15 cellular contexts compared by ENCODE assay signal in the genomic region with DNA sequence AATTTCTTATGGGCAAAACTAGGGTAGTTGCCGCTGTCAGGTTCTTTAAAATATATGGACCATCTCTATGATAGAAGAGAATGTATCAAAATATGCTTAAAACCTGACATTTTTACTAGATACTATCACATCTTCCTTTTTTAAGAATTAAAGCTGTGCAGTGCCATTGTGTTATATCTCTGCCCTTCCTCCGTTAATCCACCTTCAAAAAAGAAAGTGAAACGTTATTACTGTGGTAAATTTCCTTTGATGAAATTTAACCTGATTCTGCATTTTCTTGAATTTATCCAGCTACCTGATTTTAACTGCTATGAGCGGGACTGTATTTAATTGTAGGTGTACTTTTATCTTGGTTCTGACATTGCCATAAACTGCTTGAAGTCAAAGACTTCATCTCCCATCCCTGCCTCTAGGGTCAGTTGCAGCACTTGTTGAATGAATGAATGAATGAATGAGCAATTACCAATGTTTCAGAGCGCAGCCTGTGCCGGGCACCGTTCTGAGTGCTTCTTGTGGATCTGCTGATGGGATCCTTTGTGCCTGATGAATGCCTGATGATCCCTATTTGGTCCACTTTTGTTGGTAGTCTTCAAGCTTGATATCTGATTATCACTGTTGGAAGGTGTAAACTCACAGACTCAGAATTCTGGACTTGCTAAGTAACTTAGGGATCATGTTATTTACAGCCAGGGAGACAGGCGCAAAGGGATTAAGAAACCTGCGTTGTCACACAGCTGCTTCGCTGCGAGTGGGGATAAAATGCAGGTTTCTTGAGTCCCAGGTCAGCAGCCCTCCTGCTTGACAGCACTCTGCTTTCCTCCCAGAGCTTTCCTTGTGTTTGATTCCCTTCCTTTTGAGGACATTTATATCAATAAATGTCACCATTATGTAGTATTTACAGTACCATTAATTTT. TPM values are rescaled to one million over a fixed set of nuclear protein-coding genes. Genes with fewer than 3 reads are reported as not detected.
A peak's percentile ranks its signal among the peaks of the same experiment; 100 is the strongest.
DNase-seq lines count a peak whose midpoint lies in the region; ATAC-seq, FAIRE-seq and TF ChIP-seq lines count a peak whose summit lies in the region.
"Had no signal": no experiment of that assay in that cellular context is flagged by ENCODE, and none has a peak within 500 bp of the region (broad histone marks: within the 10 kb centered on the region; RNA-seq: fewer than 3 reads in every experiment).

No MANE protein-coding gene starts in this region.

- no peaks in the 10 kb centered on the region for H3K9me3 ChIP-seq in CD4-positive, alpha-beta T cell (ENCODE audit: control insufficient read depth, low read length)
- no peaks in the 10 kb centered on the region for H3K9me3 ChIP-seq in endodermal cell (ENCODE audit: control insufficient read depth, low read length)
- H3K9me3 ChIP-seq: MG63, spleen had no signal

- ATAC-seq in CD4-positive, alpha-beta T cell (ENCODE audit: poor library complexity), result no peak
- ATAC-seq in HG03097 (IDR thresholded peaks at IDR 0.05; ENCODE audit: low FRiP score, unreplicated experiment), result no peak
- no peak for ATAC-seq in HG02623 (IDR thresholded peaks at IDR 0.05; ENCODE audit: unreplicated experiment)
- ATAC-seq: Panc1 had no signal

- H3K9ac ChIP-seq in endodermal cell (ENCODE audit: extremely low read depth, low read length, poor library complexity, severe bottlenecking), result no peak overlapping the region

- CTCF ChIA-PET in CD4-positive, alpha-beta T cell (lab: Charles Lee), result interaction anchor here (1.0 to 1.5 kb wide), 4 partner anchors 18 to 50 kb away, joined by 3 to 5 read pairs (median 4); no protein-coding TSS in a partner anchor

- H3K27ac ChIP-seq in CD4-positive, alpha-beta T cell (ENCODE audit: low read depth, low read length), result no peak overlapping the region
- H3K27ac ChIP-seq in endodermal cell (ENCODE audit: low read depth, low read length), result no peak overlapping the region

- no peaks in the 10 kb centered on the region for H3K9me3 Mint-ChIP-seq in CD4-positive, alpha-beta T cell
- H3K9me3 Mint-ChIP-seq in T-helper 2 cell treated with Interferon-gamma antibody and Interleukin-4, amounts not matched to agents 5 μg/mL and 100 μg/mL, for 36 hours, result no peaks in the 10 kb centered on the region
- H3K9me3 Mint-ChIP-seq in endodermal cell, result no peaks in the 10 kb centered on the region

- 73 to 95% methylated on average over 6 to 11 of the region's 11 CpGs for WGBS in endodermal cell (ENCODE audit: insufficient coverage in 1 of 2, insufficient read length in 1 of 2), 2 experiments

- no peaks in the 10 kb centered on the region for H3K36me3 ChIP-seq in endodermal cell (ENCODE audit: control insufficient read depth, insufficient read depth, low read length)

- peak overlapping the region; percentile 54 for H3K4me3 Mint-ChIP-seq in CD4-positive, alpha-beta T cell
- H3K4me3 Mint-ChIP-seq in T-helper 2 cell treated with Interferon-gamma antibody and Interleukin-4, amounts not matched to agents 5 μg/mL and 100 μg/mL, for 36 hours, result peak overlapping the region; percentile 64
- no peak overlapping the region for H3K4me3 Mint-ChIP-seq in endodermal cell

- peak overlapping the region; percentile 25 for H3K27ac Mint-ChIP-seq in CD4-positive, alpha-beta T cell
- H3K27ac Mint-ChIP-seq in T-helper 2 cell treated with Interferon-gamma antibody and Interleukin-4, amounts not matched to agents 5 μg/mL and 100 μg/mL, for 36 hours, result no peak overlapping the region
- no peak overlapping the region for H3K27ac Mint-ChIP-seq in endodermal cell

- H3K27me3 Mint-ChIP-seq in CD4-positive, alpha-beta T cell, result no peaks in the 10 kb centered on the region
- no peaks in the 10 kb centered on the region for H3K27me3 Mint-ChIP-seq in T-helper 2 cell treated with Interferon-gamma antibody and Interleukin-4, amounts not matched to agents 5 μg/mL and 100 μg/mL, for 36 hours (ENCODE audit: low read depth)
- peaks cover 6% of the 10 kb centered on the region for H3K27me3 Mint-ChIP-seq in endodermal cell (ENCODE audit: insufficient read depth)

- no peak for DNase-seq in CD4-positive, alpha-beta T cell
- DNase-seq in D721Med (ENCODE audit: insufficient read length, low spot score), result no peak
- DNase-seq in T-helper 2 cell treated with Interferon-gamma antibody and Interleukin-4, amounts not matched to agents 5 μg/mL and 100 μg/mL, for 36 hours (ENCODE audit: low spot score), result no peak
- DNase-seq in endodermal cell, result peak; percentile 46
- DNase-seq in activated CD4-positive, CD25-positive, alpha-beta regulatory T cell treated with anti-CD3 and anti-CD28 coated beads, Interleukin-2, amount 50 U/mL, for 72 hours, result no peak
- DNase-seq: C1 segment of cervical spinal cord, dermis blood vessel endothelial cell, MG63, NCI-H1930, NCI-H526, posterior cingulate gyrus, spleen had no signal

- POLR2A ChIA-PET in CD4-positive, alpha-beta T cell (lab: Charles Lee), result interaction anchor here (0.6 to 1.7 kb wide), 3 partner anchors 22 to 47 kb away, joined by 3 to 6 read pairs (median 3); a partner anchor contains a TSS

- intact Hi-C loops in CD4-positive, alpha-beta T cell (cut with DNase I, micrococcal nuclease), result no loop called here

- no peak overlapping the region for H3K4me3 ChIP-seq in endodermal cell (ENCODE audit: low read length)
- H3K4me3 ChIP-seq: MG63 had no signal

- TF ChIP-seq CTCF in CD4-positive, alpha-beta T cell (IDR thresholded peaks at IDR 0.05), result no peak
- TF ChIP-seq CTCF in D721Med (IDR thresholded peaks at IDR 0.05; ENCODE audit: insufficient read depth, missing control alignments) (no peak), endodermal cell (conservative IDR thresholded peaks at IDR 0.05) (no peak)

- H3K27me3 ChIP-seq in CD4-positive, alpha-beta T cell (ENCODE audit: control insufficient read depth, insufficient read depth, low read length), result no peaks in the 10 kb centered on the region
- H3K27me3 ChIP-seq in endodermal cell (ENCODE audit: control insufficient read depth, insufficient read depth, low read length, poor library complexity, severe bottlenecking), result no peaks in the 10 kb centered on the region
- H3K27me3 ChIP-seq: MG63, spleen had no signal

- H3K36me3 Mint-ChIP-seq in CD4-positive, alpha-beta T cell (ENCODE audit: low read depth), result peaks cover 26% of the 10 kb centered on the region
- H3K36me3 Mint-ChIP-seq in T-helper 2 cell treated with Interferon-gamma antibody and Interleukin-4, amounts not matched to agents 5 μg/mL and 100 μg/mL, for 36 hours (ENCODE audit: low read depth), result peaks cover 3% of the 10 kb centered on the region
- H3K36me3 Mint-ChIP-seq in endodermal cell (ENCODE audit: low read depth), result peaks cover 6% of the 10 kb centered on the region

- peaks cover 46% of the 10 kb centered on the region for H3K4me1 Mint-ChIP-seq in CD4-positive, alpha-beta T cell (ENCODE audit: low read depth)
- peaks cover 26% of the 10 kb centered on the region for H3K4me1 Mint-ChIP-seq in T-helper 2 cell treated with Interferon-gamma antibody and Interleukin-4, amounts not matched to agents 5 μg/mL and 100 μg/mL, for 36 hours (ENCODE audit: low read depth)
- H3K4me1 Mint-ChIP-seq in endodermal cell, result peaks cover 22% of the 10 kb centered on the region

- FAIRE-seq in D721Med (lab: Jason Lieb, UNC), result peak; percentile 89

- H3K4me1 ChIP-seq in endodermal cell (ENCODE audit: control insufficient read depth, insufficient read depth, low read length), result no peaks in the 10 kb centered on the region

RNA-seq across cellular contexts. Expression of a gene that starts 30.1 kb away (rescaled TPM):
- 10 to 100 TPM; 17.1 to 17.6 TPM for total RNA-seq in CD4-positive, alpha-beta T cell
- total RNA-seq in endodermal cell, result 10 to 100 TPM; 13.8 to 22.4 TPM
- 29.6 TPM for polyA plus RNA-seq in endodermal cell (2013, experiment 1 of 2)
- polyA plus RNA-seq in endodermal cell (2013, experiment 2 of 2), result 24.9 TPM
